In genomic region chr20:35447082-35447789, GRCh38 we compare ENCODE assay signal across 8 cellular contexts. TPM values are rescaled to one million over a fixed set of nuclear protein-coding genes. Genes with fewer than 3 reads are reported as not detected.
A peak's percentile ranks its signal among the peaks of the same experiment; 100 is the strongest.
DNase-seq lines count a peak whose midpoint lies in the region; ATAC-seq and TF ChIP-seq lines count a peak whose summit lies in the region.

No MANE protein-coding gene starts in this region.

- peak; percentile 94 for ATAC-seq in central memory CD8-positive, alpha-beta T cell (replicated peaks; ENCODE audit: extremely low read depth, poor library complexity, severe bottlenecking)
- ATAC-seq in GM21526 (IDR thresholded peaks at IDR 0.05; ENCODE audit: low FRiP score, unreplicated experiment) = no peak

- peak overlapping the region; percentile 89 for H3K4me3 Mint-ChIP-seq in HFFc6
- peak overlapping the region; percentile 75 for H3K4me3 Mint-ChIP-seq in central memory CD8-positive, alpha-beta T cell

- H3K4me1 Mint-ChIP-seq in HFFc6 (ENCODE audit: low read depth) = peaks cover 18% of the 10 kb centered on the region
- H3K4me1 Mint-ChIP-seq in central memory CD8-positive, alpha-beta T cell = peaks cover 8% of the 10 kb centered on the region

- TF ChIP-seq CTCF in HFFc6 (IDR thresholded peaks at IDR 0.05) = peak; percentile 95

- DNase-seq in CMK (ENCODE audit: low read depth) = peak; percentile 61
- DNase-seq in HFFc6 = peak; percentile 76
- DNase-seq in NCI-H226 = peak; percentile 79
- peak; percentile 83 for DNase-seq in activated CD4-positive, CD25-positive, alpha-beta regulatory T cell treated with anti-CD3 and anti-CD28 coated beads, Interleukin-2, amount 50 U/mL, for 16 hours (ENCODE audit: low read depth, low spot score)
- DNase-seq in central memory CD8-positive, alpha-beta T cell (ENCODE audit: low spot score in 2 of 2) = peak; percentile 82 to 96
- peak; percentile 87 for DNase-seq in kidney tubule cell (ENCODE audit: low spot score)
- peak; percentile 90 for DNase-seq in stimulated activated CD4-positive, alpha-beta T cell treated with anti-CD3 and anti-CD28 coated beads, Interleukin-1b, Interleukin-23, amount 100 ng/mL, for 4 hours (ENCODE audit: low read depth in 2 of 2)

- peak overlapping the region; percentile 72 for H3K27ac Mint-ChIP-seq in HFFc6
- H3K27ac Mint-ChIP-seq in central memory CD8-positive, alpha-beta T cell (ENCODE audit: low read depth) = peak overlapping the region; percentile 53

- H3K36me3 Mint-ChIP-seq in HFFc6 (ENCODE audit: low read depth) = no peaks in the 10 kb centered on the region
- H3K36me3 Mint-ChIP-seq in central memory CD8-positive, alpha-beta T cell (ENCODE audit: insufficient read depth) = no peaks in the 10 kb centered on the region

- no peaks in the 10 kb centered on the region for H3K9me3 Mint-ChIP-seq in HFFc6
- no peaks in the 10 kb centered on the region for H3K9me3 Mint-ChIP-seq in central memory CD8-positive, alpha-beta T cell

- peaks cover 2% of the 10 kb centered on the region for H3K27me3 Mint-ChIP-seq in HFFc6 (ENCODE audit: insufficient read depth)
- peaks cover 9% of the 10 kb centered on the region for H3K27me3 Mint-ChIP-seq in central memory CD8-positive, alpha-beta T cell

RNA-seq across cellular contexts. Expression of gene CEP250, which starts 8.2 kb away (rescaled TPM):
- 10 to 100 TPM; 18.3 to 26.3 (median 22.9) TPM for total RNA-seq in HFFc6 (2021; fragmentation: NEBNext Ultra II Directional; extraction: Animal tissue kit (Norgen Biotek cat#: 25700))

RNA-seq across cellular contexts. Expression of gene GDF5, which starts 9.2 kb away (rescaled TPM):
- under 1 TPM; 0.20 to 0.47 (median 0.35) TPM for total RNA-seq in HFFc6 (2021; fragmentation: NEBNext Ultra II Directional; extraction: Animal tissue kit (Norgen Biotek cat#: 25700))

RNA-seq across cellular contexts. Expression of gene UQCC1, which starts 35.5 kb away (rescaled TPM):
- 10 to 100 TPM; 38.6 to 51.1 (median 46.1) TPM for total RNA-seq in HFFc6 (2021; fragmentation: NEBNext Ultra II Directional; extraction: Animal tissue kit (Norgen Biotek cat#: 25700))
